In the genomic region with DNA sequence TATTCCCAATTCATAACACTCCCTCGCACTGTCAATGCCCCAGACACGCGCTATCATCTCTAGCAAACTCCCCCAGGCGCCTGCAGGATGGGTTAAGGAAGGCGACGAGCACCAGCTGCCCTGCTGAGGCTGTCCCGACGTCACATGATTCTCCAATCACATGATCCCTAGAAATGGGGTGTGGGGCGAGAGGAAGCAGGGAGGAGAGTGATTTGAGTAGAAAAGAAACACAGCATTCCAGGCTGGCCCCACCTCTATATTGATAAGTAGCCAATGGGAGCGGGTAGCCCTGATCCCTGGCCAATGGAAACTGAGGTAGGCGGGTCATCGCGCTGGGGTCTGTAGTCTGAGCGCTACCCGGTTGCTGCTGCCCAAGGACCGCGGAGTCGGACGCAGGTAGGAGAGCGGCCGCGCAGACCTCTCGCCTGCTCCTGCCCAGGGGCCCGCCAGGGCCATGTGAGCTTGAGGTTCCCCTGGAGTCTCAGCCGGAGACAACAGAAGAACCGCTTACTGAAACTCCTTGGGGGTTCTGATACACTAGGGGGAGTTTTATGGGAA, we compare ENCODE assay signal across 8 cellular contexts.
DNase-seq lines count a peak whose midpoint lies in the region; ATAC-seq lines count a peak whose summit lies in the region.

A gene (plus strand): TSS at position 364 of the 558 bp plus-strand sequence. CDS start 3,863 bp downstream, outside the sequence.

- H3K27me3 Mint-ChIP-seq in effector memory CD8-positive, alpha-beta T cell, result peaks cover 17 to 33% of the 10 kb centered on the region in 2 donors

- peak within 1 kb of the TSS; percentile 87 to 93 for H3K4me3 Mint-ChIP-seq in effector memory CD8-positive, alpha-beta T cell

- H3K27ac Mint-ChIP-seq in effector memory CD8-positive, alpha-beta T cell, result peak within 1 kb of the TSS; percentile 20 to 80

- peak; percentile 69 for ATAC-seq in GM19372 (IDR thresholded peaks at IDR 0.05; ENCODE audit: low read depth, unreplicated experiment)
- peak; percentile 97 for ATAC-seq in effector memory CD8-positive, alpha-beta T cell (replicated peaks)

- H3K36me3 Mint-ChIP-seq in effector memory CD8-positive, alpha-beta T cell (ENCODE audit: insufficient read depth), result peaks cover 6% of the 10 kb centered on the region

- H3K4me1 Mint-ChIP-seq in effector memory CD8-positive, alpha-beta T cell (ENCODE audit: low read depth in 2 of 2), result peaks cover 28 to 29% of the 10 kb centered on the region in 2 donors

- DNase-seq in C1 segment of cervical spinal cord (lab: John Stamatoyannopoulos, UW) (peak; percentile 84 to 99 (median 93)), HS-5 (ENCODE audit: low read depth) (peak; percentile 92), NOMO-1 treated with DMSO at 0.1 percent for 48 hours (lab: John Stamatoyannopoulos, UW; ENCODE audit: unreplicated experiment) (peak; percentile 98), medulla oblongata (ENCODE audit: extremely low spot score) (peak; percentile 100)
- peak; percentile 65 to 66 for DNase-seq in activated CD8-positive, alpha-beta memory T cell treated with anti-CD3 and anti-CD28 coated beads for 4 hours (ENCODE audit: low read depth in 2 of 2)
- peak; percentile 76 to 86 (median 78) for DNase-seq in effector memory CD8-positive, alpha-beta T cell
- peak; percentile 69 for DNase-seq in stimulated activated CD8-positive, alpha-beta memory T cell treated with anti-CD3 and anti-CD28 coated beads, Interleukin-12 subunit alpha, Interleukin-12 subunit beta, amount 100 ng/mL, for 1 hour (ENCODE audit: low read depth)

- no peaks in the 10 kb centered on the region for H3K9me3 Mint-ChIP-seq in effector memory CD8-positive, alpha-beta T cell

Comparison
In these comparisons a context has a peak if more than half of its experiments do, and no peak if none do; other contexts are left out.
1. Peak in every context shown above with its lines: DNase-seq and ATAC-seq.